In the genomic region with DNA sequence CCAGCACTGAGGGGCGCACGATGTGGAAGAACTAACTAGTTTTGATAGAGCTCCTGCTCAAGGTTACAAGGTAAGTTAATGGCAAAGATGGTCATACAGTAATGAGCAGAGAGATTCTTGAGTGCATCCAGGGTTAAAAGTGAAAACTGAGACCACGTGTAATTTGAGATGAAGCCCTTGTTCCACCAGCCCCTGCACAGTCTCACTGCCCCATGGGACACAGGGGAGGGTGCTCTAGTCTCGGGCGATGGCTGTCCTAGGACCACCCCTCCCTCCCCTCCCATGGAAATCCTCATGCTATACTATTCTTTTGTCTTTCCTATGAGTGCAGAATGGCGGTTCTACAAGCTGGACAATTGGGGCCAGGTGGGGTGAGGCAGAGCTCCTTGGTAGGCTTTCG, we compare ENCODE assay signal across 13 cellular contexts. TPM values are rescaled to one million over a fixed set of nuclear protein-coding genes. Genes with fewer than 3 reads are reported as not detected.
A peak's percentile ranks its signal among the peaks of the same experiment; 100 is the strongest.
DNase-seq lines count a peak whose midpoint lies in the region; ATAC-seq and TF ChIP-seq lines count a peak whose summit lies in the region.
"Had no signal": no experiment of that assay in that cellular context is flagged by ENCODE, and none has a peak within 500 bp of the region (broad histone marks: within the 10 kb centered on the region; RNA-seq: fewer than 3 reads in every experiment).

No MANE protein-coding gene starts in this region.

- H3K4me1 Mint-ChIP-seq in Calu3 (ENCODE audit: low read depth, unreplicated experiment), result peaks cover 30% of the 10 kb centered on the region
- peaks cover 31% of the 10 kb centered on the region for H3K4me1 Mint-ChIP-seq in activated T-helper 1 cell treated with anti-CD3 and anti-CD28 coated beads, Interleukin-12 subunit alpha, Interleukin-12 subunit beta, Interleukin-2, Interleukin-4 antibody, amounts not matched to agents 30 ng/mL and 10 ng/mL and 1 ng/mL, durations not matched to agents 14 hours and 24 hours and 36 hours (ENCODE audit: low read depth)
- H3K4me1 Mint-ChIP-seq in naive thymus-derived CD8-positive, alpha-beta T cell, result peaks cover 16 to 55% (median 43%) of the 10 kb centered on the region in 4 donors

- no peak for ATAC-seq in naive thymus-derived CD8-positive, alpha-beta T cell
- no peak for ATAC-seq in GM21423 (IDR thresholded peaks at IDR 0.05; ENCODE audit: unreplicated experiment)
- no peak for ATAC-seq in HG03439 (IDR thresholded peaks at IDR 0.05; ENCODE audit: unreplicated experiment)
- no peak for ATAC-seq in GM21360 (IDR thresholded peaks at IDR 0.05; ENCODE audit: unreplicated experiment)

- no peak overlapping the region for H2AFZ ChIP-seq in ACC112 (ENCODE audit: low read length, unreplicated experiment)

- peaks cover 42% of the 10 kb centered on the region for H3K4me1 ChIP-seq in ACC112 (ENCODE audit: control insufficient read depth, insufficient read depth, low read length, unreplicated experiment)

- H3K79me2 ChIP-seq in ACC112 (ENCODE audit: control insufficient read depth, insufficient read depth, low read length, unreplicated experiment), result peaks cover 48% of the 10 kb centered on the region

- H3K9me3 Mint-ChIP-seq in Calu3 (ENCODE audit: low read depth, unreplicated experiment), result no peaks in the 10 kb centered on the region
- H3K9me3 Mint-ChIP-seq in activated T-helper 1 cell treated with anti-CD3 and anti-CD28 coated beads, Interleukin-12 subunit alpha, Interleukin-12 subunit beta, Interleukin-2, Interleukin-4 antibody, amounts not matched to agents 30 ng/mL and 10 ng/mL and 1 ng/mL, durations not matched to agents 14 hours and 24 hours and 36 hours, result no peaks in the 10 kb centered on the region
- H3K9me3 Mint-ChIP-seq in naive thymus-derived CD8-positive, alpha-beta T cell, result no peaks in the 10 kb centered on the region

- H3K4me3 ChIP-seq in ACC112 (ENCODE audit: low read depth, low read length), result peak overlapping the region; percentile 84
- H3K4me3 ChIP-seq: ovary had no signal

- no peaks in the 10 kb centered on the region; the same call in 1 of the 2 replicates for H3K36me3 ChIP-seq in ACC112 (ENCODE audit: insufficient read depth, low read length)
- H3K36me3 ChIP-seq: ovary had no signal

- H3K4me3 Mint-ChIP-seq in Calu3 (ENCODE audit: low read depth, unreplicated experiment), result peak overlapping the region; percentile 90
- H3K4me3 Mint-ChIP-seq in activated T-helper 1 cell treated with anti-CD3 and anti-CD28 coated beads, Interleukin-12 subunit alpha, Interleukin-12 subunit beta, Interleukin-2, Interleukin-4 antibody, amounts not matched to agents 30 ng/mL and 10 ng/mL and 1 ng/mL, durations not matched to agents 14 hours and 24 hours and 36 hours, result peak overlapping the region; percentile 80
- H3K4me3 Mint-ChIP-seq in naive thymus-derived CD8-positive, alpha-beta T cell, result peak overlapping the region in 9 of 10 donors; percentile 16 to 73 (median 58)

- 0 out of 2 replicates have a peak overlapping the region, but pooled peaks have one; percentile 12 for H3K27ac ChIP-seq in ACC112 (ENCODE audit: low read depth, low read length)
- H3K27ac ChIP-seq: ovary had no signal

- H3K27ac Mint-ChIP-seq in Calu3 (ENCODE audit: unreplicated experiment), result no peak overlapping the region
- no peak overlapping the region for H3K27ac Mint-ChIP-seq in activated T-helper 1 cell treated with anti-CD3 and anti-CD28 coated beads, Interleukin-12 subunit alpha, Interleukin-12 subunit beta, Interleukin-2, Interleukin-4 antibody, amounts not matched to agents 30 ng/mL and 10 ng/mL and 1 ng/mL, durations not matched to agents 14 hours and 24 hours and 36 hours
- H3K27ac Mint-ChIP-seq in naive thymus-derived CD8-positive, alpha-beta T cell, result peak overlapping the region in 7 of 10 donors; percentile 24 to 78 (median 61)

- POLR2A ChIA-PET in naive thymus-derived CD8-positive, alpha-beta T cell (lab: Charles Lee), result no interaction called here

- CTCF ChIA-PET in Calu3 (lab: Charles Lee), result no interaction called here

- peaks cover 74% of the 10 kb centered on the region for H3K36me3 Mint-ChIP-seq in Calu3 (ENCODE audit: insufficient read depth, unreplicated experiment)
- peaks cover 18% of the 10 kb centered on the region for H3K36me3 Mint-ChIP-seq in activated T-helper 1 cell treated with anti-CD3 and anti-CD28 coated beads, Interleukin-12 subunit alpha, Interleukin-12 subunit beta, Interleukin-2, Interleukin-4 antibody, amounts not matched to agents 30 ng/mL and 10 ng/mL and 1 ng/mL, durations not matched to agents 14 hours and 24 hours and 36 hours (ENCODE audit: low read depth)
- peaks cover 0 to 12% (median 0%) of the 10 kb centered on the region in 3 donors for H3K36me3 Mint-ChIP-seq in naive thymus-derived CD8-positive, alpha-beta T cell

- no peaks in the 10 kb centered on the region for H3K27me3 Mint-ChIP-seq in Calu3 (ENCODE audit: unreplicated experiment)
- H3K27me3 Mint-ChIP-seq in activated T-helper 1 cell treated with anti-CD3 and anti-CD28 coated beads, Interleukin-12 subunit alpha, Interleukin-12 subunit beta, Interleukin-2, Interleukin-4 antibody, amounts not matched to agents 30 ng/mL and 10 ng/mL and 1 ng/mL, durations not matched to agents 14 hours and 24 hours and 36 hours (ENCODE audit: insufficient read depth), result no peaks in the 10 kb centered on the region
- H3K27me3 Mint-ChIP-seq in naive thymus-derived CD8-positive, alpha-beta T cell, result no peaks in the 10 kb centered on the region

- no peak for TF ChIP-seq CTCF in Calu3 (IDR thresholded peaks at IDR 0.05; ENCODE audit: unreplicated experiment)

- BruUV-seq in Calu3 (replicated peaks; lab: Mats Ljungman, UMichigan), result no TSS peak

- no peak for DNase-seq in Calu3
- DNase-seq in activated T-helper 1 cell treated with anti-CD3 and anti-CD28 coated beads, Interleukin-12 subunit alpha, Interleukin-12 subunit beta, Interleukin-2, Interleukin-4 antibody, amounts not matched to agents 30 ng/mL and 10 ng/mL and 1 ng/mL, durations not matched to agents 14 hours and 24 hours and 36 hours (ENCODE audit: low spot score), result no peak
- DNase-seq in naive thymus-derived CD8-positive, alpha-beta T cell, result no peak
- no peak for DNase-seq in NCI-H1105 treated with DMSO at 0.1 percent for 48 hours (lab: John Stamatoyannopoulos, UW)
- DNase-seq: activated CD4-positive, alpha-beta T cell treated with anti-CD3 and anti-CD28 coated beads, Interleukin-2, amount 50 U/mL, for 48 hours; anterior cingulate cortex; Caco-2; effector memory CD4-positive, alpha-beta T cell; ovary had no signal

- intact Hi-C loops in Calu3 (cut with micrococcal nuclease; ENCODE audit: unreplicated experiment), result no loop called here
- intact Hi-C loops in activated T-helper 1 cell treated with anti-CD3 and anti-CD28 coated beads, Interleukin-12 subunit alpha, Interleukin-12 subunit beta, Interleukin-2, Interleukin-4 antibody, amounts not matched to agents 30 ng/mL and 10 ng/mL and 1 ng/mL, durations not matched to agents 14 hours and 24 hours and 36 hours (cut with micrococcal nuclease), result no loop called here

- H3K27me3 ChIP-seq in ACC112 (ENCODE audit: insufficient read depth, low read length), result no peaks in the 10 kb centered on the region
- H3K27me3 ChIP-seq: ovary had no signal

RNA-seq across cellular contexts. Expression of a gene that starts 1.8 kb away (rescaled TPM):
- total RNA-seq in Calu3 (2022), result 180 and 229 TPM in 2 replicates
- total RNA-seq in activated T-helper 1 cell treated with anti-CD3 and anti-CD28 coated beads, Interleukin-12 subunit alpha, Interleukin-12 subunit beta, Interleukin-2, Interleukin-4 antibody, amounts not matched to agents 30 ng/mL and 10 ng/mL and 1 ng/mL, durations not matched to agents 14 hours and 24 hours and 36 hours, result 72.4 and 74.8 TPM in 2 replicates
- 10 to 100 TPM; 58.1 to 59.4 TPM for total RNA-seq in naive thymus-derived CD8-positive, alpha-beta T cell
- 1 to 10 TPM; 6.9 to 7.9 (median 7.1) TPM for polyA plus RNA-seq in naive thymus-derived CD8-positive, alpha-beta T cell

RNA-seq across cellular contexts. Expression of a gene that starts 2.5 kb away (rescaled TPM):
- total RNA-seq in Calu3 (2022), result 39.9 and 46.3 TPM in 2 replicates
- 40.7 and 41.2 TPM in 2 replicates for total RNA-seq in activated T-helper 1 cell treated with anti-CD3 and anti-CD28 coated beads, Interleukin-12 subunit alpha, Interleukin-12 subunit beta, Interleukin-2, Interleukin-4 antibody, amounts not matched to agents 30 ng/mL and 10 ng/mL and 1 ng/mL, durations not matched to agents 14 hours and 24 hours and 36 hours
- total RNA-seq in naive thymus-derived CD8-positive, alpha-beta T cell, result 10 to 100 TPM; 45.0 to 48.2 TPM
- 10 to 100 TPM; 18.4 to 24.2 (median 19.4) TPM for polyA plus RNA-seq in naive thymus-derived CD8-positive, alpha-beta T cell

RNA-seq across cellular contexts. Expression of a gene that starts 28.9 kb away (rescaled TPM):
- 36.8 and 39.5 TPM in 2 replicates for total RNA-seq in Calu3 (2022)
- total RNA-seq in activated T-helper 1 cell treated with anti-CD3 and anti-CD28 coated beads, Interleukin-12 subunit alpha, Interleukin-12 subunit beta, Interleukin-2, Interleukin-4 antibody, amounts not matched to agents 30 ng/mL and 10 ng/mL and 1 ng/mL, durations not matched to agents 14 hours and 24 hours and 36 hours, result 35.9 and 40.1 TPM in 2 replicates
- 10 to 100 TPM; 66.0 to 69.4 TPM for total RNA-seq in naive thymus-derived CD8-positive, alpha-beta T cell
- 10 to 100 TPM; 24.3 to 33.3 (median 26.0) TPM for polyA plus RNA-seq in naive thymus-derived CD8-positive, alpha-beta T cell

RNA-seq across cellular contexts. Expression of a gene that starts 40.0 kb away (rescaled TPM):
- total RNA-seq in Calu3 (2022), result not detected in 2 replicates
- total RNA-seq in activated T-helper 1 cell treated with anti-CD3 and anti-CD28 coated beads, Interleukin-12 subunit alpha, Interleukin-12 subunit beta, Interleukin-2, Interleukin-4 antibody, amounts not matched to agents 30 ng/mL and 10 ng/mL and 1 ng/mL, durations not matched to agents 14 hours and 24 hours and 36 hours, result not detected in 2 replicates
- total RNA-seq in naive thymus-derived CD8-positive, alpha-beta T cell, result not detected
- polyA plus RNA-seq in naive thymus-derived CD8-positive, alpha-beta T cell, result not detected
- total RNA-seq: Caco-2 had no signal

RNA-seq across cellular contexts. Expression of a gene that starts 54.5 kb away (rescaled TPM):
- 21.5 and 27.1 TPM in 2 replicates for total RNA-seq in Calu3 (2022)
- 19.9 and 23.1 TPM in 2 replicates for total RNA-seq in activated T-helper 1 cell treated with anti-CD3 and anti-CD28 coated beads, Interleukin-12 subunit alpha, Interleukin-12 subunit beta, Interleukin-2, Interleukin-4 antibody, amounts not matched to agents 30 ng/mL and 10 ng/mL and 1 ng/mL, durations not matched to agents 14 hours and 24 hours and 36 hours
- 10 to 100 TPM; 18.2 to 20.9 TPM for total RNA-seq in naive thymus-derived CD8-positive, alpha-beta T cell
- 10 to 100 TPM; 30.5 to 42.3 (median 35.9) TPM for polyA plus RNA-seq in naive thymus-derived CD8-positive, alpha-beta T cell

Comparison
In these comparisons a context has a peak if more than half of its experiments do, and no peak if none do; other contexts are left out.
1. H3K27ac Mint-ChIP-seq: peak in naive thymus-derived CD8-positive, alpha-beta T cell (7 of 10); none in Calu3 (single experiment) and activated T-helper 1 cell treated with anti-CD3 and anti-CD28 coated beads, Interleukin-12 subunit alpha, Interleukin-12 subunit beta, Interleukin-2, Interleukin-4 antibody, amounts not matched to agents 30 ng/mL and 10 ng/mL and 1 ng/mL, durations not matched to agents 14 hours and 24 hours and 36 hours (single experiment).
2. Peak in every context shown above with its lines, with median percentiles within 50 percentile points of each other: H3K4me3 Mint-ChIP-seq.